ENCODE assay signal across 10 cellular contexts in genomic region chr6:25359191-25359861, GRCh38.
A peak's percentile ranks its signal among the peaks of the same experiment; 100 is the strongest.
DNase-seq lines count a peak whose midpoint lies in the region; ATAC-seq and TF ChIP-seq lines count a peak whose summit lies in the region.
"Had no signal": no experiment of that assay in that cellular context is flagged by ENCODE, and none has a peak within 500 bp of the region (broad histone marks: within the 10 kb centered on the region; RNA-seq: fewer than 3 reads in every experiment).

No MANE protein-coding gene starts in this region.

- H3K27ac ChIP-seq in OCI-LY1 (ENCODE audit: low read depth, low read length, poor library complexity, severe bottlenecking) = no peak overlapping the region
- peak overlapping the region; percentile 7 for H3K27ac ChIP-seq in parathyroid adenoma

- H3K4me1 ChIP-seq in OCI-LY1 (ENCODE audit: insufficient read depth, low read length, severe bottlenecking) = peaks cover 77% of the 10 kb centered on the region
- H3K4me1 ChIP-seq in parathyroid adenoma = peaks cover 13% of the 10 kb centered on the region

- no peaks in the 10 kb centered on the region for H3K9me3 Mint-ChIP-seq in stimulated activated memory B cell treated with anti-CD40 and anti-IgM and Interleukin-4, amounts not matched to agents 10 μg/mL and 1 μg/mL and 100 μg/mL, for 72 hours
- H3K9me3 Mint-ChIP-seq: T-helper 2 cell treated with Interferon-gamma antibody and Interleukin-4, amounts not matched to agents 5 μg/mL and 100 μg/mL, for 36 hours had no signal

- no peaks in the 10 kb centered on the region for H3F3A ChIP-seq in OCI-LY1 (ENCODE audit: insufficient read depth, low read length)

- H3K27me3 ChIP-seq in OCI-LY1 (ENCODE audit: insufficient read depth, low read length) = no peaks in the 10 kb centered on the region
- H3K27me3 ChIP-seq in parathyroid adenoma (ENCODE audit: control insufficient read depth, insufficient read depth, low read length) = no peaks in the 10 kb centered on the region

- H3K27ac Mint-ChIP-seq in stimulated activated memory B cell treated with anti-CD40 and anti-IgM and Interleukin-4, amounts not matched to agents 10 μg/mL and 1 μg/mL and 100 μg/mL, for 72 hours = no peak overlapping the region
- H3K27ac Mint-ChIP-seq: T-helper 2 cell treated with Interferon-gamma antibody and Interleukin-4, amounts not matched to agents 5 μg/mL and 100 μg/mL, for 36 hours had no signal

- no peaks in the 10 kb centered on the region for H4K20me1 ChIP-seq in OCI-LY1 (ENCODE audit: insufficient read depth, low read length)

- DNase-seq in COR-L47 (lab: John Stamatoyannopoulos, UW) (peak; percentile 56), fibroblast of pulmonary artery (ENCODE audit: low read depth) (peak; percentile 81), D341Med (ENCODE audit: low spot score) (no peak), DMS79 (lab: John Stamatoyannopoulos, UW) (no peak), RKO (ENCODE audit: low spot score) (no peak)
- DNase-seq: effector CD8-positive, alpha-beta T cell had no signal

- no peaks in the 10 kb centered on the region for H3K9me2 ChIP-seq in OCI-LY1 (ENCODE audit: low read depth, low read length)

- TF ChIP-seq CTCF in OCI-LY1 (IDR thresholded peaks at IDR 0.05; ENCODE audit: low read length) (no peak), fibroblast of pulmonary artery (IDR thresholded peaks at IDR 0.05; ENCODE audit: low read length, missing control alignments) (no peak), parathyroid adenoma (IDR thresholded peaks at IDR 0.05) (no peak)

- H3K4me3 Mint-ChIP-seq in stimulated activated memory B cell treated with anti-CD40 and anti-IgM and Interleukin-4, amounts not matched to agents 10 μg/mL and 1 μg/mL and 100 μg/mL, for 72 hours = no peak overlapping the region
- H3K4me3 Mint-ChIP-seq: T-helper 2 cell treated with Interferon-gamma antibody and Interleukin-4, amounts not matched to agents 5 μg/mL and 100 μg/mL, for 36 hours had no signal

- peaks cover 16% of the 10 kb centered on the region for H3K4me1 Mint-ChIP-seq in stimulated activated memory B cell treated with anti-CD40 and anti-IgM and Interleukin-4, amounts not matched to agents 10 μg/mL and 1 μg/mL and 100 μg/mL, for 72 hours

- H3K4me3 ChIP-seq in OCI-LY1 (ENCODE audit: low read depth, low read length, poor library complexity, severe bottlenecking) (no peak overlapping the region), fibroblast of pulmonary artery (replicated peaks; ENCODE audit: low read depth, low read length) (no peak overlapping the region), parathyroid adenoma (ENCODE audit: low read depth, low read length) (no peak overlapping the region)

- H2AFZ ChIP-seq in OCI-LY1 (ENCODE audit: low read length) = no peak overlapping the region
- H2AFZ ChIP-seq in parathyroid adenoma = no peak overlapping the region

- H3K79me2 ChIP-seq in OCI-LY1 (ENCODE audit: insufficient read depth, low read length) (0 out of 2 replicates have a peak, but pooled peaks cover 11% of the 10 kb centered on the region), parathyroid adenoma (no peaks in the 10 kb centered on the region)

- H3K27me3 Mint-ChIP-seq in stimulated activated memory B cell treated with anti-CD40 and anti-IgM and Interleukin-4, amounts not matched to agents 10 μg/mL and 1 μg/mL and 100 μg/mL, for 72 hours = peaks cover 9% of the 10 kb centered on the region

- H3K9me3 ChIP-seq in OCI-LY1 (ENCODE audit: low read length) (no peaks in the 10 kb centered on the region), parathyroid adenoma (ENCODE audit: control insufficient read depth, low read length) (no peaks in the 10 kb centered on the region)

- H3K36me3 Mint-ChIP-seq in stimulated activated memory B cell treated with anti-CD40 and anti-IgM and Interleukin-4, amounts not matched to agents 10 μg/mL and 1 μg/mL and 100 μg/mL, for 72 hours = no peaks in the 10 kb centered on the region

- H3K9ac ChIP-seq in OCI-LY1 (ENCODE audit: low read length) = no peak overlapping the region
- H3K9ac ChIP-seq in parathyroid adenoma = no peak overlapping the region

- H3K36me3 ChIP-seq in OCI-LY1 (ENCODE audit: insufficient read depth, low read length) (no peaks in the 10 kb centered on the region), parathyroid adenoma (ENCODE audit: control insufficient read depth, insufficient read depth, low read length) (no peaks in the 10 kb centered on the region)

- H3K4me2 ChIP-seq in OCI-LY1 (ENCODE audit: low read length) = peak overlapping the region; percentile 2; the same call in 1 of the 2 replicates
- no peak overlapping the region for H3K4me2 ChIP-seq in parathyroid adenoma (ENCODE audit: low read length)

- ATAC-seq in stimulated activated memory B cell treated with anti-CD40 and anti-IgM and Interleukin-4, amounts not matched to agents 10 μg/mL and 1 μg/mL and 100 μg/mL, for 72 hours = no peak

Comparison
In these comparisons a context has a peak if more than half of its experiments do, and no peak if none do; other contexts are left out.
1. DNase-seq: peak in COR-L47 (single experiment) and fibroblast of pulmonary artery (single experiment); none in D341Med (single experiment), DMS79 (single experiment) and RKO (single experiment).